ENCODE assay signal across 9 cellular contexts in genomic region chr14:89466460-89466859, GRCh38. TPM values are rescaled to one million over a fixed set of nuclear protein-coding genes. Genes with fewer than 3 reads are reported as not detected.
DNase-seq lines count a peak whose midpoint lies in the region; ATAC-seq, FAIRE-seq and TF ChIP-seq lines count a peak whose summit lies in the region.
"Had no signal": no experiment of that assay in that cellular context is flagged by ENCODE, and none has a peak within 500 bp of the region (broad histone marks: within the 10 kb centered on the region; RNA-seq: fewer than 3 reads in every experiment).

No MANE protein-coding gene starts in this region.

- no peak for FAIRE-seq in frontal cortex (lab: Jason Lieb, UNC)

- TF ChIP-seq CTCF in neutrophil (IDR thresholded peaks at IDR 0.05), result no peak

- no peaks in the 10 kb centered on the region for H3K36me3 ChIP-seq in neutrophil

- ATAC-seq in GM18498 (IDR thresholded peaks at IDR 0.05; ENCODE audit: unreplicated experiment) (peak; percentile 76), HG03378 (IDR thresholded peaks at IDR 0.05; ENCODE audit: unreplicated experiment) (peak; percentile 74), GM21360 (IDR thresholded peaks at IDR 0.05; ENCODE audit: unreplicated experiment) (no peak)

- peaks cover 83 to 95% of the 10 kb centered on the region in 2 experiments for H3K4me1 ChIP-seq in neutrophil (ENCODE audit: control insufficient read depth in 1 of 2, insufficient read depth in 1 of 2, low read depth in 1 of 2, low read length in 1 of 2)

- H3K27ac ChIP-seq in neutrophil, result peak overlapping the region; percentile 81

- H3K9me3 ChIP-seq in neutrophil, result no peaks in the 10 kb centered on the region

- no peaks in the 10 kb centered on the region for H3K27me3 ChIP-seq in neutrophil

- DNase-seq in activated CD8-positive, alpha-beta memory T cell treated with anti-CD3 and anti-CD28 coated beads, Interleukin-2, amount 50 U/mL, for 24 hours (ENCODE audit: extremely low read depth), result peak; percentile 24
- DNase-seq in cortex of kidney (lab: John Stamatoyannopoulos, UW) (no peak), frontal cortex (ENCODE audit: low spot score in 2 of 2) (no peak), NCI-H2227 (lab: John Stamatoyannopoulos, UW; ENCODE audit: unreplicated experiment) (no peak)
- DNase-seq: MM.1S had no signal

- H3K4me3 ChIP-seq in neutrophil (ENCODE audit: low read depth in 1 of 2, low read length in 1 of 2), result no peak overlapping the region

RNA-seq across cellular contexts. Expression of gene FOXN3, which starts 49.4 kb away (rescaled TPM):
- 24.1 TPM for total RNA-seq in frontal cortex
